ENCODE assay signal across 21 cellular contexts in the genomic region with DNA sequence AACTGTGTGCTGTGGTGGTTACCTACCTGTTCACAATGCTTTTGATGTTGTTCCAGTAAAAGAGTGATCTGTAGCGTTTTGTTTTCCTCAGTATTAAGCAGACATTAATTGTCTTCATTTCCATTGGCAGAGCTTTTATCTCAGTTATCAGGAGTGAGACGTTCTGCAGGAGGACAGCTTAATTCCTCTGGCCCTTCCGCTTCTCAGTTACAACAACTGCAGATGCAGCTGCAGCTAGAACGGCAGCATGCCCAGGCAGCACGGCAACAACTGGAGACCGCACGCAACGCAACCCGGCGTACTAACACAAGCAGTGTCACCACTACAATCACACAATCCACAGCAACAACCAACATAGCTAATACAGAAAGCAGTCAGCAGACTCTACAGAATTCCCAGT.
DNase-seq lines count a peak whose midpoint lies in the region; ATAC-seq and TF ChIP-seq lines count a peak whose summit lies in the region.
"Had no signal": no experiment of that assay in that cellular context is flagged by ENCODE, and none has a peak within 500 bp of the region (broad histone marks: within the 10 kb centered on the region; RNA-seq: fewer than 3 reads in every experiment).

No MANE protein-coding gene starts in this region.

- H3F3A ChIP-seq in SK-N-SH (replicated peaks; ENCODE audit: insufficient read depth): peaks cover 13% of the 10 kb centered on the region

- TF ChIP-seq RAD21 in SK-N-SH (IDR thresholded peaks at IDR 0.05; ENCODE audit: low read length): 0 out of 2 replicates have a peak, but pooled peaks have one; percentile 3

- peaks cover 11% of the 10 kb centered on the region; the same call in 1 of the 2 replicates for H3K79me2 ChIP-seq in SK-N-SH (ENCODE audit: insufficient read depth)
- H3K79me2 ChIP-seq in mammary epithelial cell (ENCODE audit: insufficient read depth, low read length): no peaks in the 10 kb centered on the region

- H3K4me3 ChIP-seq in SK-N-SH (ENCODE audit: low read depth in 2 of 2, low read length in 1 of 2): no peak overlapping the region
- H3K4me3 ChIP-seq in cardiac muscle cell: no peak overlapping the region
- H3K4me3 ChIP-seq in right cardiac atrium (ENCODE audit: low read length): no peak overlapping the region
- H3K4me3 ChIP-seq in mammary epithelial cell (replicated peaks in 1 of 3; ENCODE audit: insufficient read depth in 1 of 3, low read depth in 2 of 3, low read length in 3 of 3): no peak overlapping the region
- H3K4me3 ChIP-seq: K562, MG63 had no signal

- no peak overlapping the region for H2AFZ ChIP-seq in SK-N-SH (ENCODE audit: low read depth)
- no peak overlapping the region for H2AFZ ChIP-seq in mammary epithelial cell (ENCODE audit: low read depth, low read length)

- H3K9me3 ChIP-seq in SK-N-SH (no peaks in the 10 kb centered on the region), cardiac muscle cell (ENCODE audit: low read depth) (no peaks in the 10 kb centered on the region), right cardiac atrium (ENCODE audit: control insufficient read depth, low read length) (no peaks in the 10 kb centered on the region), mammary epithelial cell (replicated peaks; ENCODE audit: insufficient read depth, low read length) (no peaks in the 10 kb centered on the region)
- H3K9me3 ChIP-seq: MG63 had no signal

- in situ Hi-C loops in mammary epithelial cell (cut with MboI; ENCODE audit: low sequenced_read_pairs in 2 of 2): no loop called here

- no TSS peak for BruUV-seq in mammary epithelial cell (replicated peaks; lab: Mats Ljungman, UMichigan)

- dilution Hi-C loops in mammary epithelial cell (cut with HindIII; ENCODE audit: low sequenced_read_pairs): no loop called here

- 53% methylated on average over 4 of the region's 10 CpGs for WGBS in SK-N-SH (ENCODE audit: low lambda C conversion rate)
- 59% methylated on average over 10 of the region's 10 CpGs for WGBS in right cardiac atrium
- 75% methylated on average over 10 of the region's 10 CpGs for WGBS in mammary epithelial cell (ENCODE audit: low coverage, missing lambda C conversion rate)

- H3K4me2 ChIP-seq in SK-N-SH (no peak overlapping the region), mammary epithelial cell (ENCODE audit: insufficient read depth, low read depth, low read length) (no peak overlapping the region)

- H3K36me3 ChIP-seq in SK-N-SH (replicated peaks in 1 of 2; ENCODE audit: control insufficient read depth in 1 of 2, insufficient read depth in 2 of 2, low read length in 1 of 2) (peaks cover 73 to 76% of the 10 kb centered on the region in 2 experiments), cardiac muscle cell (peaks cover 55% of the 10 kb centered on the region), mammary epithelial cell (ENCODE audit: insufficient read depth, low read length) (peaks cover 39% of the 10 kb centered on the region)

- POLR2A ChIA-PET in SK-N-SH (lab: Yijun Ruan, JAX): interaction anchor here (1.2 kb wide), 1 partner anchor 78 kb away, joined by 3 read pairs; a partner anchor contains a TSS

- H4K20me1 ChIP-seq in SK-N-SH (ENCODE audit: insufficient read depth) (no peaks in the 10 kb centered on the region), mammary epithelial cell (ENCODE audit: insufficient read depth, low read length) (no peaks in the 10 kb centered on the region)

- no peaks in the 10 kb centered on the region for H3K9me3 Mint-ChIP-seq in endothelial cell (ENCODE audit: unreplicated experiment)
- H3K9me3 Mint-ChIP-seq: CD8-positive, alpha-beta T cell had no signal

- peaks cover 34% of the 10 kb centered on the region for H3K36me3 Mint-ChIP-seq in endothelial cell (ENCODE audit: low read depth, unreplicated experiment)

- intact Hi-C loops in right cardiac atrium (cut with DNase I): no loop called here
- intact Hi-C loops in mammary epithelial cell (cut with micrococcal nuclease): no loop called here

- H3K27me3 ChIP-seq in SK-N-SH (ENCODE audit: insufficient read depth): no peaks in the 10 kb centered on the region
- no peaks in the 10 kb centered on the region for H3K27me3 ChIP-seq in cardiac muscle cell
- H3K27me3 ChIP-seq in right cardiac atrium (ENCODE audit: control insufficient read depth, insufficient read depth): no peaks in the 10 kb centered on the region
- H3K27me3 ChIP-seq in mammary epithelial cell (ENCODE audit: insufficient read depth, low read length): no peaks in the 10 kb centered on the region
- H3K27me3 ChIP-seq: MG63 had no signal

- H3K4me3 Mint-ChIP-seq in endothelial cell (ENCODE audit: unreplicated experiment): peak overlapping the region; percentile 68
- H3K4me3 Mint-ChIP-seq: CD8-positive, alpha-beta T cell had no signal

- H3K9ac ChIP-seq in SK-N-SH: no peak overlapping the region
- H3K9ac ChIP-seq in mammary epithelial cell (ENCODE audit: insufficient read depth, low read length): no peak overlapping the region

- peaks cover 0 to 21% of the 10 kb centered on the region in 2 experiments; a peak in 2 of 4 replicates for H3K4me1 ChIP-seq in SK-N-SH (ENCODE audit: control insufficient read depth in 1 of 2, insufficient read depth in 2 of 2, low read depth in 1 of 2, low read length in 1 of 2)
- no peaks in the 10 kb centered on the region for H3K4me1 ChIP-seq in cardiac muscle cell (ENCODE audit: low read depth)
- no peaks in the 10 kb centered on the region for H3K4me1 ChIP-seq in right cardiac atrium (ENCODE audit: control insufficient read depth, insufficient read depth, low read length)
- peaks cover 16% of the 10 kb centered on the region for H3K4me1 ChIP-seq in mammary epithelial cell (ENCODE audit: insufficient read depth, low read length)

- CTCF ChIA-PET in SK-N-SH (lab: Yijun Ruan, JAX): interaction anchor here (0.7 to 2.3 kb wide), 11 partner anchors 10 to 251 kb away, joined by 3 to 12 read pairs (median 3); a partner anchor contains a TSS
- CTCF ChIA-PET in mammary epithelial cell (lab: Charles Lee; ENCODE audit: low non-redundant PET): interaction anchor here (0.5 kb wide), 1 partner anchor 56 kb away, joined by 3 read pairs; no protein-coding TSS in a partner anchor

- no peaks in the 10 kb centered on the region for H3K9me2 ChIP-seq in SK-N-SH

- H3K27me3 Mint-ChIP-seq in endothelial cell (ENCODE audit: unreplicated experiment): peaks cover 4% of the 10 kb centered on the region

- no peak overlapping the region for H3K27ac Mint-ChIP-seq in endothelial cell (ENCODE audit: unreplicated experiment)
- H3K27ac Mint-ChIP-seq: CD8-positive, alpha-beta T cell had no signal

- DNase-seq in SK-N-SH: peak; percentile 52
- DNase-seq in cardiac muscle cell (ENCODE audit: low read depth in 1 of 2, low spot score in 1 of 2): no peak
- DNase-seq in right cardiac atrium: no peak
- DNase-seq in endothelial cell (ENCODE audit: low spot score): no peak
- DNase-seq in mammary epithelial cell: no peak
- DNase-seq in globus pallidus (ENCODE audit: low spot score): no peak
- DNase-seq: 8988T; C1 segment of cervical spinal cord; CD8-positive, alpha-beta T cell; GOT3; HCEC 1CT; MG63; NCI-H1417; NCI-H1694 treated with DMSO at 0.1 percent for 48 hours; NCI-H446 treated with DMSO at 0.1 percent for 48 hours; NCI-H526 treated with DMSO at 0.1 percent for 48 hours; OCI-M1 had no signal

- peak in 1 of 2 experiments; percentile 58; a peak in 1 of 4 replicates for TF ChIP-seq EP300 in SK-N-SH (IDR thresholded peaks at IDR 0.05; ENCODE audit: borderline replicate concordance in 1 of 2, low read depth in 1 of 2, low read length in 1 of 2)

- no peak for TF ChIP-seq CTCF in SK-N-SH (IDR thresholded peaks at IDR 0.05)
- no peak for TF ChIP-seq CTCF in cardiac muscle cell (IDR thresholded peaks at IDR 0.05; ENCODE audit: low read depth, low read length)
- TF ChIP-seq CTCF in endothelial cell (IDR thresholded peaks at IDR 0.05; ENCODE audit: unreplicated experiment): no peak
- TF ChIP-seq CTCF in mammary epithelial cell (conservative IDR thresholded peaks at IDR 0.05 in 1 of 2, IDR thresholded peaks at IDR 0.05 in 1 of 2; ENCODE audit: extremely low read depth in 1 of 2, insufficient read depth in 1 of 2, low read depth in 1 of 2, low read length in 2 of 2): no peak

- peaks cover 4% of the 10 kb centered on the region for H3K4me1 Mint-ChIP-seq in endothelial cell (ENCODE audit: unreplicated experiment)

- peak overlapping the region in 1 of 2 experiments; percentile 77; a peak in 2 of 4 replicates for H3K27ac ChIP-seq in SK-N-SH (ENCODE audit: low read depth in 2 of 2, low read length in 1 of 2)
- H3K27ac ChIP-seq in cardiac muscle cell: peak overlapping the region; percentile 38
- H3K27ac ChIP-seq in right cardiac atrium (ENCODE audit: low read length): no peak overlapping the region
- no peak overlapping the region for H3K27ac ChIP-seq in mammary epithelial cell (ENCODE audit: insufficient read depth, low read depth, low read length)

- no peak; the same call in 2 of the 3 replicates for ATAC-seq in SK-N-SH treated with all-trans-retinoic acid at 6 μM for 48 hours
- ATAC-seq in right cardiac atrium: no peak
- ATAC-seq in GM18868 (IDR thresholded peaks at IDR 0.05; ENCODE audit: unreplicated experiment): no peak
- ATAC-seq: CD8-positive, alpha-beta T cell; Right ventricle myocardium inferior had no signal

TF ChIP-seq in SK-N-SH, 30 proteins besides CTCF, POLR2A, EP300 and RAD21 (continues in another document):
- TF ChIP-seq GATA2 (CRISPR knock-in tag; IDR thresholded peaks at IDR 0.05) (peak; percentile 88), MXI1 (IDR thresholded peaks at IDR 0.05; ENCODE audit: low read depth, low read length) (peak; percentile 69; the same call in 1 of the 2 replicates), CHD2 (IDR thresholded peaks at IDR 0.05; ENCODE audit: low read length, partially characterized antibody) (peak; percentile 50), FOXJ3 (CRISPR knock-in tag; IDR thresholded peaks at IDR 0.05) (peak; percentile 70), GABPA (IDR thresholded peaks at IDR 0.05; ENCODE audit: low read depth) (no peak)
- TF ChIP-seq, protein P1, sequence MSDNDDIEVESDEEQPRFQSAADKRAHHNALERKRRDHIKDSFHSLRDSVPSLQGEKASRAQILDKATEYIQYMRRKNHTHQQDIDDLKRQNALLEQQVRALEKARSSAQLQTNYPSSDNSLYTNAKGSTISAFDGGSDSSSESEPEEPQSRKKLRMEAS (IDR thresholded peaks at IDR 0.05; ENCODE audit: low read depth): no peak

TF ChIP-seq in SK-N-SH treated with all-trans-retinoic acid at 6 μM for 48 hours, 23 proteins besides CTCF, POLR2A, EP300 and RAD21 (continues in another document):
- TF ChIP-seq SNAI2 (CRISPR knock-in tag; IDR thresholded peaks at IDR 0.05): no peak
- no peak for TF ChIP-seq CSDC2 (CRISPR knock-in tag; IDR thresholded peaks at IDR 0.05)
- TF ChIP-seq PPARA (CRISPR knock-in tag; IDR thresholded peaks at IDR 0.05; ENCODE audit: borderline replicate concordance): no peak
- TF ChIP-seq ZC3H10 (CRISPR knock-in tag; IDR thresholded peaks at IDR 0.05): no peak
- TF ChIP-seq ARNTL (CRISPR knock-in tag; IDR thresholded peaks at IDR 0.05; ENCODE audit: borderline replicate concordance, low read depth): no peak
- TF ChIP-seq ISL1 (CRISPR knock-in tag; IDR thresholded peaks at IDR 0.05): no peak
